Comparison of ENCODE assay signal across 21 cellular contexts in the genomic region with DNA sequence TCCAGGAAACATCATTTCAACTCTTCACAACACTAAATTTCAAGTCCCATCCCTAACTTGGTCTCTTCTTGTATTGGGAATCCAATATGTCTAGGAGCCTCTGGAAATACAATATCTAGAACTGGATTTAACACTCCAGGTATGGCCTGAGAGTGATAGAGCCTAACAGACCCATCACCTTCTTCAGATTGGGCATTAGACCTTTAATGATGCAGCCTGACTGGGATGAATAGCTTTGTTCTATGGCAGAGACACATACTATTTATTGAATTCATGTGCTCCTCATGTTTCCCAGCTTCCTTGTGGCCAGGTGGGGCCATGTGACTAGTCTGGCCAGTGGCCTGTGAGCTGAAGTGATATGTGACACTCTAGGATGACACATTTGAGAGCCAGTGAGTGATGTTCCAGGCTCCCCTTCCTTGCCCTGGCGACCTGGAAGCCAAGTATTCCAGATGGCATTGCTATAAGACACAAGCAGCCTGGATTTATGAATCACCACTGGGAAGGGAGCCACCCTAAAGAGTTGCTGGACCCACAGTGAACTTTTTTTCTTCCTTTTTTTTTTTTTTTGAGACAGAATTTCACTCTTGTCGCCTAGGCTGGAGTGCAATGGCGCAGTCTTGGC. TPM values are rescaled to one million over a fixed set of nuclear protein-coding genes. Genes with fewer than 3 reads are reported as not detected.
"Had no signal": no experiment of that assay in that cellular context is flagged by ENCODE, and none has a peak within 500 bp of the region (broad histone marks: within the 10 kb centered on the region; RNA-seq: fewer than 3 reads in every experiment).

No MANE protein-coding gene starts in this region.

- H3K4me1 Mint-ChIP-seq: activated B cell treated with CpG ODN at 0.5 μM for 24 hours; activated CD4-positive, alpha-beta T cell treated with anti-CD3 and anti-CD28 coated beads, Interleukin-2, amount 10 ng/mL, durations not matched to agents 7 days and 5 days; activated naive CD8-positive, alpha-beta T cell treated with anti-CD3 and anti-CD28 coated beads, Interleukin-2, amount 10 ng/mL, durations not matched to agents 7 days and 5 days; mesothelial cell of epicardium had no signal

- H3K36me3 Mint-ChIP-seq: activated naive CD8-positive, alpha-beta T cell treated with anti-CD3 and anti-CD28 coated beads, Interleukin-2, amount 10 ng/mL, durations not matched to agents 7 days and 5 days; mesothelial cell of epicardium had no signal

- H3K4me3 Mint-ChIP-seq: activated B cell treated with CpG ODN at 0.5 μM for 24 hours; activated CD4-positive, alpha-beta T cell treated with anti-CD3 and anti-CD28 coated beads, Interleukin-2, amount 10 ng/mL, durations not matched to agents 7 days and 5 days; activated naive CD8-positive, alpha-beta T cell treated with anti-CD3 and anti-CD28 coated beads, Interleukin-2, amount 10 ng/mL, durations not matched to agents 7 days and 5 days; activated T-helper 1 cell treated with anti-CD3 and anti-CD28 coated beads, Interleukin-12 subunit alpha, Interleukin-12 subunit beta, Interleukin-2, Interleukin-4 antibody, amounts not matched to agents 30 ng/mL and 10 ng/mL and 1 ng/mL, durations not matched to agents 14 hours and 24 hours and 36 hours; mesothelial cell of epicardium; nephron progenitor cell had no signal

- ATAC-seq: right cardiac atrium; stimulated activated naive CD8-positive, alpha-beta T cell treated with anti-CD3 and anti-CD28 coated beads, Interleukin-15, Interleukin-2, amounts not matched to agents 100 U/mL and 50 U/mL, for 24 hours had no signal

- H3K9me3 Mint-ChIP-seq: activated B cell treated with CpG ODN at 0.5 μM for 24 hours; activated CD4-positive, alpha-beta T cell treated with anti-CD3 and anti-CD28 coated beads, Interleukin-2, amount 10 ng/mL, durations not matched to agents 7 days and 5 days; activated naive CD8-positive, alpha-beta T cell treated with anti-CD3 and anti-CD28 coated beads, Interleukin-2, amount 10 ng/mL, durations not matched to agents 7 days and 5 days; activated T-helper 1 cell treated with anti-CD3 and anti-CD28 coated beads, Interleukin-12 subunit alpha, Interleukin-12 subunit beta, Interleukin-2, Interleukin-4 antibody, amounts not matched to agents 30 ng/mL and 10 ng/mL and 1 ng/mL, durations not matched to agents 14 hours and 24 hours and 36 hours; mesothelial cell of epicardium; nephron progenitor cell had no signal

- H3K27ac Mint-ChIP-seq: activated B cell treated with CpG ODN at 0.5 μM for 24 hours; activated CD4-positive, alpha-beta T cell treated with anti-CD3 and anti-CD28 coated beads, Interleukin-2, amount 10 ng/mL, durations not matched to agents 7 days and 5 days; activated naive CD8-positive, alpha-beta T cell treated with anti-CD3 and anti-CD28 coated beads, Interleukin-2, amount 10 ng/mL, durations not matched to agents 7 days and 5 days; activated T-helper 1 cell treated with anti-CD3 and anti-CD28 coated beads, Interleukin-12 subunit alpha, Interleukin-12 subunit beta, Interleukin-2, Interleukin-4 antibody, amounts not matched to agents 30 ng/mL and 10 ng/mL and 1 ng/mL, durations not matched to agents 14 hours and 24 hours and 36 hours; mesothelial cell of epicardium; nephron progenitor cell; progenitor cell of endocrine pancreas had no signal

- DNase-seq: activated B cell treated with CpG ODN at 0.5 μM for 24 hours; activated CD4-positive, alpha-beta T cell treated with anti-CD3 and anti-CD28 coated beads, Interleukin-2, amount 10 ng/mL, durations not matched to agents 7 days and 5 days; activated naive CD8-positive, alpha-beta T cell treated with anti-CD3 and anti-CD28 coated beads, Interleukin-2, amount 10 ng/mL, durations not matched to agents 7 days and 5 days; anterior cingulate cortex; cerebellar nuclear complex; effector CD8-positive, alpha-beta T cell; esophagus squamous epithelium; islet precursor cell; nephron progenitor cell; occipital lobe; right cardiac atrium; small intestine; stimulated activated CD4-positive, alpha-beta T cell treated with anti-CD3 and anti-CD28 coated beads, Interleukin-4, amount 100 ng/mL, for 4 hours; stimulated activated CD8-positive, alpha-beta memory T cell treated with anti-CD3 and anti-CD28 coated beads, Interleukin-4, amount 100 ng/mL, for 48 hours; stimulated activated naive CD8-positive, alpha-beta T cell treated with anti-CD3 and anti-CD28 coated beads, Interleukin-15, Interleukin-2, amounts not matched to agents 100 U/mL and 50 U/mL, for 24 hours; T-helper 2 cell; trophoblast cell had no signal

RNA-seq across cellular contexts. Expression of a gene that starts 31.0 kb away (rescaled TPM):
- total RNA-seq: activated CD4-positive, alpha-beta T cell treated with anti-CD3 and anti-CD28 coated beads, Interleukin-2, amount 10 ng/mL, durations not matched to agents 7 days and 5 days; endothelial cell of umbilical vein had no signal
